25 cellular contexts compared by ENCODE assay signal in genomic region chr15:33158359-33158758, GRCh38. TPM values are rescaled to one million over a fixed set of nuclear protein-coding genes. Genes with fewer than 3 reads are reported as not detected.
"Had no signal": no experiment of that assay in that cellular context is flagged by ENCODE, and none has a peak within 500 bp of the region (broad histone marks: within the 10 kb centered on the region; RNA-seq: fewer than 3 reads in every experiment).

No MANE protein-coding gene starts in this region.

- H3K9me3 Mint-ChIP-seq: activated CD4-positive, alpha-beta memory T cell treated with anti-CD3 and anti-CD28 coated beads, Interleukin-2, amount 10 ng/mL, durations not matched to agents 7 days and 5 days; activated naive CD8-positive, alpha-beta T cell treated with anti-CD3 and anti-CD28 coated beads for 36 hours; activated T-helper 17 cell treated with anti-CD3 and anti-CD28 coated beads, Interleukin-2, amount 50 U/mL, for 72 hours; endodermal cell; neural progenitor cell; stimulated activated memory B cell treated with anti-CD40 and anti-IgM and Interleukin-4, amounts not matched to agents 10 μg/mL and 1 μg/mL and 100 μg/mL, for 72 hours had no signal

- H3K27ac Mint-ChIP-seq: activated CD4-positive, alpha-beta memory T cell treated with anti-CD3 and anti-CD28 coated beads, Interleukin-2, amount 10 ng/mL, durations not matched to agents 7 days and 5 days; activated CD8-positive, alpha-beta memory T cell treated with anti-CD3 and anti-CD28 coated beads, Interleukin-2, amount 10 ng/mL, durations not matched to agents 7 days and 5 days; activated naive CD8-positive, alpha-beta T cell treated with anti-CD3 and anti-CD28 coated beads for 36 hours; activated T-helper 17 cell treated with anti-CD3 and anti-CD28 coated beads, Interleukin-2, amount 50 U/mL, for 72 hours; endodermal cell; neural progenitor cell; stimulated activated memory B cell treated with anti-CD40 and anti-IgM and Interleukin-4, amounts not matched to agents 10 μg/mL and 1 μg/mL and 100 μg/mL, for 72 hours had no signal

- H3K4me1 ChIP-seq: foreskin keratinocyte, neural progenitor cell, right lobe of liver, testis had no signal

- DNase-seq: activated CD4-positive, alpha-beta memory T cell treated with anti-CD3 and anti-CD28 coated beads, Interleukin-2, amount 10 ng/mL, durations not matched to agents 7 days and 5 days; activated CD4-positive, alpha-beta T cell treated with anti-CD3 and anti-CD28 coated beads for 48 hours; activated CD4-positive, CD25-positive, alpha-beta regulatory T cell; activated CD8-positive, alpha-beta memory T cell treated with anti-CD3 and anti-CD28 coated beads, Interleukin-2, amount 10 ng/mL, durations not matched to agents 7 days and 5 days; activated naive CD4-positive, alpha-beta T cell; activated naive CD8-positive, alpha-beta T cell treated with anti-CD3 and anti-CD28 coated beads for 36 hours; amniotic stem cell; dorsolateral prefrontal cortex; endodermal cell; foreskin keratinocyte; glutamatergic neuron; hypothalamus; islet precursor cell; psoas muscle; right lobe of liver; stimulated activated CD4-positive, alpha-beta T cell treated with anti-CD3 and anti-CD28 coated beads, Interleukin-4, amount 100 ng/mL, for 24 hours; T-helper 1 cell; T-helper 9 cell; testis had no signal

- H3K9me3 ChIP-seq: psoas muscle, right lobe of liver, testis, upper lobe of left lung had no signal

- H3K27ac ChIP-seq: cardiac muscle cell, epithelial cell of prostate, foreskin keratinocyte, neural progenitor cell, psoas muscle, right lobe of liver, testis had no signal

- H3K4me3 ChIP-seq: cardiac muscle cell, dorsolateral prefrontal cortex, neural progenitor cell, psoas muscle, right lobe of liver, testis, upper lobe of left lung had no signal

- H3K4me3 Mint-ChIP-seq: activated CD4-positive, alpha-beta memory T cell treated with anti-CD3 and anti-CD28 coated beads, Interleukin-2, amount 10 ng/mL, durations not matched to agents 7 days and 5 days; activated CD8-positive, alpha-beta memory T cell treated with anti-CD3 and anti-CD28 coated beads, Interleukin-2, amount 10 ng/mL, durations not matched to agents 7 days and 5 days; activated naive CD8-positive, alpha-beta T cell treated with anti-CD3 and anti-CD28 coated beads for 36 hours; activated T-helper 17 cell treated with anti-CD3 and anti-CD28 coated beads, Interleukin-2, amount 50 U/mL, for 72 hours; endodermal cell; neural progenitor cell; stimulated activated memory B cell treated with anti-CD40 and anti-IgM and Interleukin-4, amounts not matched to agents 10 μg/mL and 1 μg/mL and 100 μg/mL, for 72 hours had no signal

- H3K36me3 ChIP-seq: cardiac muscle cell, neural progenitor cell, right lobe of liver, upper lobe of left lung had no signal

- H3K36me3 Mint-ChIP-seq: activated CD8-positive, alpha-beta memory T cell treated with anti-CD3 and anti-CD28 coated beads, Interleukin-2, amount 10 ng/mL, durations not matched to agents 7 days and 5 days; activated naive CD8-positive, alpha-beta T cell treated with anti-CD3 and anti-CD28 coated beads for 36 hours; stimulated activated memory B cell treated with anti-CD40 and anti-IgM and Interleukin-4, amounts not matched to agents 10 μg/mL and 1 μg/mL and 100 μg/mL, for 72 hours had no signal

- H3K27me3 ChIP-seq: cardiac muscle cell, dorsolateral prefrontal cortex, foreskin keratinocyte, neural progenitor cell, right lobe of liver, testis, upper lobe of left lung had no signal

- H3K4me1 Mint-ChIP-seq: activated CD8-positive, alpha-beta memory T cell treated with anti-CD3 and anti-CD28 coated beads, Interleukin-2, amount 10 ng/mL, durations not matched to agents 7 days and 5 days; endodermal cell had no signal

RNA-seq across cellular contexts. Expression of gene FMN1, which starts 36.2 kb away (rescaled TPM):
- total RNA-seq: activated CD8-positive, alpha-beta memory T cell treated with anti-CD3 and anti-CD28 coated beads, Interleukin-2, amount 10 ng/mL, durations not matched to agents 7 days and 5 days had no signal
